Comparison of ENCODE assay signal across 8 cellular contexts in the genomic region with DNA sequence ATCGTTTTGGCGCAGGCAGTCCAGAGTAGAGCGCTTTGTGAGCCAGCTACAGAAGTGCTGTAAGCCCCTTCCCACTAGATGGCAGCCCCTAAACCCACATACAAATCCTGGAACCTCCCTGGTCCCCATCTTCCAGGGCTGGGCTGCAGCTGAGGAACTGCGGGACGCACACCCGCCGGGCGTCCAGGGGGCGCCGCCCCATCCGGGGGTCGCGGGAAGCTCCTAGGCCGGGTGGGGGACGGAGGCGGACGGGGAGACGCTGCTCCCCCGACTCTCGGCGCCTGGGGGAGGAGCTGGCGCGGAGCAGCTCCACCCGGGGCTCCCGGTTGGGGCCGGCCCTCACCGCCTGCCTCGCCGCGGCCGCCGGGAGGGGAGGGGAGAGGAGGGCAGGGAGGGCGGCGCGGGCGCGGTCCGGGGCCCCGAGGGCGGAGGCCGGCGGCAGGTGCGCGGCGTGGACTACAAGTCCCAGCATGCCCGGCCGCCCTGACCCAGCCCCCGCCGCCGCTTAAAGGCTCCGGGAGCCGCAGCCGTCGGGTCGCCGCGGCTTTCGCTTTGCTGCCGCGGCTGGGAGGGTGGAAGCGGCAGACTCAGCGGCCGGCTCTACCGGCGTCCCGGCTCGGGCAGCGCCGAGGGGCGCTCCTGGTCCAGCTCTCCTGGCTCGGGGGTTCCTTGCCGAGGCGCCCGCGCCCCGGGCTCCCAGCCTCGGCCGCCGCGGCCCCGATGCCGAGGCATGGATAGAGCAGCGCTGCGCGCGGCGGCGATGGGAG. TPM values are rescaled to one million over a fixed set of nuclear protein-coding genes. Genes with fewer than 3 reads are reported as not detected.
DNase-seq lines count a peak whose midpoint lies in the region; ATAC-seq and TF ChIP-seq lines count a peak whose summit lies in the region.

TSS of gene KSR1 (plus strand) at position 535 of the 767 bp plus-strand sequence. CDS start at position 731, 196 bp downstream.

- H3K4me3 ChIP-seq in liver (ENCODE audit: low read depth in 1 of 3, low read length in 3 of 3): peak within 1 kb of the TSS; percentile 67 to 86 (median 73)

- no peaks in the 10 kb centered on the region for H3K36me3 ChIP-seq in liver (ENCODE audit: control insufficient read depth in 4 of 4, insufficient read depth in 3 of 4, low read depth in 1 of 4, low read length in 3 of 4)

- H3K4me3 Mint-ChIP-seq in dendritic cell treated with granulocyte-macrophage colony-stimulating factor and Interleukin-4, amounts not matched to agents 40 ng/mL and 50 ng/mL, for 4 days: peak within 1 kb of the TSS; percentile 86

- in situ Hi-C loops in ACHN (cut with HindIII; ENCODE audit: low pct_ligation_motif_present, low pct_unique_long_range_greater_than_20kb, low sequenced_read_pairs): no loop called here

- H3K4me1 ChIP-seq in liver (ENCODE audit: control insufficient read depth in 4 of 4, insufficient read depth in 4 of 4, low read length in 3 of 4): peaks cover 6 to 43% (median 35%) of the 10 kb centered on the region in 4 donors

- intact Hi-C loops in dendritic cell treated with granulocyte-macrophage colony-stimulating factor and Interleukin-4, amounts not matched to agents 40 ng/mL and 50 ng/mL, for 4 days (cut with micrococcal nuclease): loop anchor here (5.0 to 10.0 kb wide), 3 partner anchors 71 to 221 kb away; no protein-coding TSS in a partner anchor

- H3K4me1 Mint-ChIP-seq in dendritic cell treated with granulocyte-macrophage colony-stimulating factor and Interleukin-4, amounts not matched to agents 40 ng/mL and 50 ng/mL, for 4 days (ENCODE audit: low read depth): peaks cover 25% of the 10 kb centered on the region

- H3K27ac Mint-ChIP-seq in dendritic cell treated with granulocyte-macrophage colony-stimulating factor and Interleukin-4, amounts not matched to agents 40 ng/mL and 50 ng/mL, for 4 days: peak within 1 kb of the TSS; percentile 79

- peaks cover 6% of the 10 kb centered on the region for H3K27me3 Mint-ChIP-seq in dendritic cell treated with granulocyte-macrophage colony-stimulating factor and Interleukin-4, amounts not matched to agents 40 ng/mL and 50 ng/mL, for 4 days

- DNase-seq in ACHN (peak; percentile 74), NCI-H524 (lab: John Stamatoyannopoulos, UW) (peak; percentile 83 to 93)
- DNase-seq in activated CD4-positive, alpha-beta T cell treated with anti-CD3 and anti-CD28 coated beads, Interleukin-2, amount 50 U/mL, for 1 hour: peak; percentile 78
- DNase-seq in stimulated activated CD4-positive, alpha-beta T cell treated with anti-CD3 and anti-CD28 coated beads, Interleukin-4, amount 100 ng/mL, for 1 hour: peak; percentile 84

- H3K36me3 Mint-ChIP-seq in dendritic cell treated with granulocyte-macrophage colony-stimulating factor and Interleukin-4, amounts not matched to agents 40 ng/mL and 50 ng/mL, for 4 days (ENCODE audit: low read depth): peaks cover 7% of the 10 kb centered on the region

- H3K27me3 ChIP-seq in liver (ENCODE audit: control insufficient read depth in 4 of 4, insufficient read depth in 4 of 4, low read length in 3 of 4): no peaks in the 10 kb centered on the region

- WGBS in liver: 1% methylated on average over 88 of the region's 88 CpGs

- peak within 1 kb of the TSS in 1 of 2 donors; percentile 53 for H3K9ac ChIP-seq in liver (ENCODE audit: low read depth in 1 of 2, low read length in 2 of 2)

- TF ChIP-seq CTCF in liver (IDR thresholded peaks at IDR 0.05; ENCODE audit: low read depth, low read length, missing input control): peak; percentile 10

- no peaks in the 10 kb centered on the region for H3K9me3 Mint-ChIP-seq in dendritic cell treated with granulocyte-macrophage colony-stimulating factor and Interleukin-4, amounts not matched to agents 40 ng/mL and 50 ng/mL, for 4 days

- no peaks in the 10 kb centered on the region for H3K9me3 ChIP-seq in liver (ENCODE audit: control insufficient read depth in 4 of 4, low read length in 3 of 4)

- peak; percentile 43 to 44 for TF ChIP-seq RAD21 in liver (IDR thresholded peaks at IDR 0.05)

- H3K27ac ChIP-seq in liver (ENCODE audit: low read depth in 1 of 2, low read length in 2 of 2): peak within 1 kb of the TSS in 1 of 2 donors; percentile 28

- ATAC-seq in GM18861 (IDR thresholded peaks at IDR 0.05; ENCODE audit: unreplicated experiment) (peak; percentile 73), HG03103 (IDR thresholded peaks at IDR 0.05; ENCODE audit: low read depth, unreplicated experiment) (peak; percentile 83)

TF ChIP-seq in liver, 16 proteins besides CTCF, POLR2A, EP300 and RAD21:
- TF ChIP-seq RXRA (IDR thresholded peaks at IDR 0.05): no peak
- TF ChIP-seq FOXA1 (IDR thresholded peaks at IDR 0.05): no peak
- no peak for TF ChIP-seq JUND (IDR thresholded peaks at IDR 0.05)
- TF ChIP-seq, protein P1, sequence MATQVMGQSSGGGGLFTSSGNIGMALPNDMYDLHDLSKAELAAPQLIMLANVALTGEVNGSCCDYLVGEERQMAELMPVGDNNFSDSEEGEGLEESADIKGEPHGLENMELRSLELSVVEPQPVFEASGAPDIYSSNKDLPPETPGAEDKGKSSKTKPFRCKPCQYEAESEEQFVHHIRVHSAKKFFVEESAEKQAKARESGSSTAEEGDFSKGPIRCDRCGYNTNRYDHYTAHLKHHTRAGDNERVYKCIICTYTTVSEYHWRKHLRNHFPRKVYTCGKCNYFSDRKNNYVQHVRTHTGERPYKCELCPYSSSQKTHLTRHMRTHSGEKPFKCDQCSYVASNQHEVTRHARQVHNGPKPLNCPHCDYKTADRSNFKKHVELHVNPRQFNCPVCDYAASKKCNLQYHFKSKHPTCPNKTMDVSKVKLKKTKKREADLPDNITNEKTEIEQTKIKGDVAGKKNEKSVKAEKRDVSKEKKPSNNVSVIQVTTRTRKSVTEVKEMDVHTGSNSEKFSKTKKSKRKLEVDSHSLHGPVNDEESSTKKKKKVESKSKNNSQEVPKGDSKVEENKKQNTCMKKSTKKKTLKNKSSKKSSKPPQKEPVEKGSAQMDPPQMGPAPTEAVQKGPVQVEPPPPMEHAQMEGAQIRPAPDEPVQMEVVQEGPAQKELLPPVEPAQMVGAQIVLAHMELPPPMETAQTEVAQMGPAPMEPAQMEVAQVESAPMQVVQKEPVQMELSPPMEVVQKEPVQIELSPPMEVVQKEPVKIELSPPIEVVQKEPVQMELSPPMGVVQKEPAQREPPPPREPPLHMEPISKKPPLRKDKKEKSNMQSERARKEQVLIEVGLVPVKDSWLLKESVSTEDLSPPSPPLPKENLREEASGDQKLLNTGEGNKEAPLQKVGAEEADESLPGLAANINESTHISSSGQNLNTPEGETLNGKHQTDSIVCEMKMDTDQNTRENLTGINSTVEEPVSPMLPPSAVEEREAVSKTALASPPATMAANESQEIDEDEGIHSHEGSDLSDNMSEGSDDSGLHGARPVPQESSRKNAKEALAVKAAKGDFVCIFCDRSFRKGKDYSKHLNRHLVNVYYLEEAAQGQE (IDR thresholded peaks at IDR 0.05): no peak
- no peak for TF ChIP-seq GABPA (IDR thresholded peaks at IDR 0.05 in 1 of 2, conservative IDR thresholded peaks at IDR 0.05 in 1 of 2)
- no peak for TF ChIP-seq SP1 (IDR thresholded peaks at IDR 0.05)
- TF ChIP-seq, protein P2, sequence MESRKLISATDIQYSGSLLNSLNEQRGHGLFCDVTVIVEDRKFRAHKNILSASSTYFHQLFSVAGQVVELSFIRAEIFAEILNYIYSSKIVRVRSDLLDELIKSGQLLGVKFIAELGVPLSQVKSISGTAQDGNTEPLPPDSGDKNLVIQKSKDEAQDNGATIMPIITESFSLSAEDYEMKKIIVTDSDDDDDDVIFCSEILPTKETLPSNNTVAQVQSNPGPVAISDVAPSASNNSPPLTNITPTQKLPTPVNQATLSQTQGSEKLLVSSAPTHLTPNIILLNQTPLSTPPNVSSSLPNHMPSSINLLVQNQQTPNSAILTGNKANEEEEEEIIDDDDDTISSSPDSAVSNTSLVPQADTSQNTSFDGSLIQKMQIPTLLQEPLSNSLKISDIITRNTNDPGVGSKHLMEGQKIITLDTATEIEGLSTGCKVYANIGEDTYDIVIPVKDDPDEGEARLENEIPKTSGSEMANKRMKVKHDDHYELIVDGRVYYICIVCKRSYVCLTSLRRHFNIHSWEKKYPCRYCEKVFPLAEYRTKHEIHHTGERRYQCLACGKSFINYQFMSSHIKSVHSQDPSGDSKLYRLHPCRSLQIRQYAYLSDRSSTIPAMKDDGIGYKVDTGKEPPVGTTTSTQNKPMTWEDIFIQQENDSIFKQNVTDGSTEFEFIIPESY (IDR thresholded peaks at IDR 0.05): no peak
- no peak for TF ChIP-seq YY1 (IDR thresholded peaks at IDR 0.05)
- no peak for TF ChIP-seq NR2F2 (IDR thresholded peaks at IDR 0.05)

RNA-seq across cellular contexts. Expression of gene KSR1, which starts in this region (rescaled TPM):
- 1 to 10 TPM; 5.3 to 9.0 TPM for total RNA-seq in liver
- 1 to 10 TPM; 1.2 to 2.9 TPM for polyA plus RNA-seq in liver
